35 cellular contexts compared by ENCODE assay signal in the genomic region with DNA sequence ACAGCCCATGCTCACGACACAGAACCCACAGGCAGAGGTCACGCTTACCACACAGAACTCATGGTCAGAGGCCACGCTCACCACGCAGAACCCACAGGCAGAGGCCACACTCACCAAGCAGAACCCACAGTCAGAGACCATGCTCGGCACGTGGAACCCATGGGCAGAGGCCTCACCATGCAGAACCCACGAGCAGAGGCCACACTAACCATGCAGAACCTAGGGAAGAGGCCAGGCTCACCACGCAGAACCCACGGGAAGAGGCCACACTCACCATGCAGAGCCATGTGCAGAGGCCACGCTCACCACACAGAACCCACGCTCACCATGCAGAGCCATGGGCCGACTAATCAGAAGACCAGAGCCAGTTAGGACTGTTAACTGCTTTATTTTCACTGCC.
"Had no signal": no experiment of that assay in that cellular context is flagged by ENCODE, and none has a peak within 500 bp of the region (broad histone marks: within the 10 kb centered on the region; RNA-seq: fewer than 3 reads in every experiment).

No MANE protein-coding gene starts in this region.

- DNase-seq: activated B cell treated with CpG ODN at 0.5 μM for 24 hours; activated CD4-positive, alpha-beta memory T cell treated with anti-CD3 and anti-CD28 coated beads for 36 hours; activated CD4-positive, alpha-beta T cell treated with anti-CD3 and anti-CD28 coated beads for 4 hours; activated CD4-positive, alpha-beta T cell treated with anti-CD3 and anti-CD28 coated beads, Interleukin-2, amount 10 ng/mL, durations not matched to agents 24 days and 14 days; activated CD4-positive, alpha-beta T cell treated with anti-CD3 and anti-CD28 coated beads, Interleukin-2, amount 50 U/mL, for 1 hour; activated CD4-positive, alpha-beta T cell treated with anti-CD3 and anti-CD28 coated beads, Interleukin-2, amount 50 U/mL, for 4 hours; activated CD4-positive, CD25-positive, alpha-beta regulatory T cell treated with anti-CD3 and anti-CD28 coated beads, Interleukin-2, amount 50 U/mL, for 72 hours; activated CD8-positive, alpha-beta memory T cell treated with anti-CD3 and anti-CD28 coated beads, Interleukin-2, amount 50 U/mL, for 4 hours; activated CD8-positive, alpha-beta T cell treated with anti-CD3 and anti-CD28 coated beads for 36 hours; activated effector memory CD4-positive, alpha-beta T cell treated with anti-CD3 and anti-CD28 coated beads, Interleukin-2, amount 50 U/mL, for 16 hours; activated gamma-delta T cell treated with Interleukin-2 at 50 U/mL for 16 hours; activated naive CD4-positive, alpha-beta T cell; activated naive CD4-positive, alpha-beta T cell treated with anti-CD3 and anti-CD28 coated beads for 36 hours; activated naive CD4-positive, alpha-beta T cell treated with anti-CD3 and anti-CD28 coated beads, Interleukin-2, amount 50 U/mL, for 16 hours; activated naive CD8-positive, alpha-beta T cell treated with anti-CD3 and anti-CD28 coated beads for 36 hours; activated T-cell treated with anti-CD3 and anti-CD28 coated beads for 4 hours; activated T-cell treated with anti-CD3 and anti-CD28 coated beads, Interleukin-2, amount 50 U/mL, for 1 hour; activated T-cell treated with anti-CD3 and anti-CD28 coated beads, Interleukin-2, amount 50 U/mL, for 4 hours; activated T-cell treated with anti-CD3 and anti-CD28 coated beads, Interleukin-2, amount 50 U/mL, for 72 hours; adrenal gland; amniotic stem cell; aorta; body of pancreas; brain microvascular endothelial cell; central memory CD4-positive, alpha-beta T cell; T-helper 1 cell; T-helper 2 cell; T-helper 9 cell had no signal

- H3K27ac ChIP-seq: adrenal gland, body of pancreas, brain microvascular endothelial cell, breast epithelium, VCaP had no signal

- ATAC-seq: activated CD8-positive, alpha-beta T cell treated with anti-CD3 and anti-CD28 coated beads for 36 hours; activated naive CD4-positive, alpha-beta T cell treated with anti-CD3 and anti-CD28 coated beads, Interleukin-2, amount 50 U/mL, for 72 hours; activated T-cell treated with anti-CD3 and anti-CD28 coated beads, Interleukin-2, amount 50 U/mL, for 4 hours; activated T-cell treated with anti-CD3 and anti-CD28 coated beads, Interleukin-2, amount 50 U/mL, for 72 hours; activated T-helper 17 cell treated with anti-CD3 and anti-CD28 coated beads, Interleukin-2, amount 50 U/mL, for 72 hours; body of pancreas had no signal

- H3K4me3 Mint-ChIP-seq: activated B cell treated with CpG ODN at 0.5 μM for 24 hours; activated CD4-positive, alpha-beta memory T cell treated with anti-CD3 and anti-CD28 coated beads for 36 hours; activated CD4-positive, alpha-beta T cell treated with anti-CD3 and anti-CD28 coated beads, Interleukin-2, amount 10 ng/mL, durations not matched to agents 24 days and 14 days; activated CD8-positive, alpha-beta T cell treated with anti-CD3 and anti-CD28 coated beads for 36 hours; activated naive CD4-positive, alpha-beta T cell treated with anti-CD3 and anti-CD28 coated beads for 36 hours; activated naive CD8-positive, alpha-beta T cell treated with anti-CD3 and anti-CD28 coated beads for 36 hours; activated T-cell treated with anti-CD3 and anti-CD28 coated beads, Interleukin-2, amount 50 U/mL, for 4 hours; activated T-cell treated with anti-CD3 and anti-CD28 coated beads, Interleukin-2, amount 50 U/mL, for 72 hours; activated T-helper 1 cell treated with anti-CD3 and anti-CD28 coated beads, Interleukin-12 subunit alpha, Interleukin-12 subunit beta, Interleukin-2, Interleukin-4 antibody, amounts not matched to agents 30 ng/mL and 10 ng/mL and 1 ng/mL, durations not matched to agents 14 hours and 24 hours and 36 hours; activated T-helper 17 cell treated with anti-CD3 and anti-CD28 coated beads, Interleukin-2, amount 50 U/mL, for 72 hours; T-helper 1 cell treated with Interleukin-12 subunit alpha and Interleukin-12 subunit beta and Interleukin-4 antibody, amounts not matched to agents 30 μg/mL and 1 μg/mL, for 36 hours; T-helper 2 cell treated with Interferon-gamma antibody and Interleukin-4, amounts not matched to agents 5 μg/mL and 100 μg/mL, for 36 hours had no signal

- H3K4me1 Mint-ChIP-seq: activated B cell treated with CpG ODN at 0.5 μM for 24 hours; activated CD4-positive, alpha-beta T cell treated with anti-CD3 and anti-CD28 coated beads, Interleukin-2, amount 10 ng/mL, durations not matched to agents 24 days and 14 days; activated naive CD8-positive, alpha-beta T cell treated with anti-CD3 and anti-CD28 coated beads for 36 hours; activated T-helper 17 cell treated with anti-CD3 and anti-CD28 coated beads, Interleukin-2, amount 50 U/mL, for 72 hours had no signal

- H3K27me3 Mint-ChIP-seq: activated B cell treated with CpG ODN at 0.5 μM for 24 hours; activated CD4-positive, alpha-beta memory T cell treated with anti-CD3 and anti-CD28 coated beads for 36 hours; activated CD4-positive, alpha-beta T cell treated with anti-CD3 and anti-CD28 coated beads, Interleukin-2, amount 10 ng/mL, durations not matched to agents 24 days and 14 days; activated CD8-positive, alpha-beta T cell treated with anti-CD3 and anti-CD28 coated beads for 36 hours; activated naive CD8-positive, alpha-beta T cell treated with anti-CD3 and anti-CD28 coated beads for 36 hours; activated T-helper 17 cell treated with anti-CD3 and anti-CD28 coated beads, Interleukin-2, amount 50 U/mL, for 72 hours had no signal

- H3K4me3 ChIP-seq: adrenal gland, body of pancreas, breast epithelium had no signal

- H3K27ac Mint-ChIP-seq: activated B cell treated with CpG ODN at 0.5 μM for 24 hours; activated CD4-positive, alpha-beta memory T cell treated with anti-CD3 and anti-CD28 coated beads for 36 hours; activated CD4-positive, alpha-beta T cell treated with anti-CD3 and anti-CD28 coated beads, Interleukin-2, amount 10 ng/mL, durations not matched to agents 24 days and 14 days; activated CD8-positive, alpha-beta T cell treated with anti-CD3 and anti-CD28 coated beads for 36 hours; activated naive CD4-positive, alpha-beta T cell treated with anti-CD3 and anti-CD28 coated beads for 36 hours; activated naive CD4-positive, alpha-beta T cell treated with anti-CD3 and anti-CD28 coated beads, Interleukin-2, amount 50 U/mL, for 72 hours; activated naive CD8-positive, alpha-beta T cell treated with anti-CD3 and anti-CD28 coated beads for 36 hours; activated T-cell treated with anti-CD3 and anti-CD28 coated beads, Interleukin-2, amount 50 U/mL, for 72 hours; activated T-helper 1 cell treated with anti-CD3 and anti-CD28 coated beads, Interleukin-12 subunit alpha, Interleukin-12 subunit beta, Interleukin-2, Interleukin-4 antibody, amounts not matched to agents 30 ng/mL and 10 ng/mL and 1 ng/mL, durations not matched to agents 14 hours and 24 hours and 36 hours; activated T-helper 17 cell treated with anti-CD3 and anti-CD28 coated beads, Interleukin-2, amount 50 U/mL, for 72 hours; T-helper 1 cell treated with Interleukin-12 subunit alpha and Interleukin-12 subunit beta and Interleukin-4 antibody, amounts not matched to agents 30 μg/mL and 1 μg/mL, for 36 hours; T-helper 2 cell treated with Interferon-gamma antibody and Interleukin-4, amounts not matched to agents 5 μg/mL and 100 μg/mL, for 36 hours had no signal

- H3K36me3 ChIP-seq: adrenal gland, brain microvascular endothelial cell, breast epithelium had no signal

- H3K36me3 Mint-ChIP-seq: activated CD4-positive, alpha-beta memory T cell treated with anti-CD3 and anti-CD28 coated beads for 36 hours had no signal

- H3K9me3 Mint-ChIP-seq: activated CD4-positive, alpha-beta T cell treated with anti-CD3 and anti-CD28 coated beads, Interleukin-2, amount 10 ng/mL, durations not matched to agents 24 days and 14 days; activated naive CD8-positive, alpha-beta T cell treated with anti-CD3 and anti-CD28 coated beads for 36 hours; activated T-cell treated with anti-CD3 and anti-CD28 coated beads, Interleukin-2, amount 50 U/mL, for 72 hours; activated T-helper 1 cell treated with anti-CD3 and anti-CD28 coated beads, Interleukin-12 subunit alpha, Interleukin-12 subunit beta, Interleukin-2, Interleukin-4 antibody, amounts not matched to agents 30 ng/mL and 10 ng/mL and 1 ng/mL, durations not matched to agents 14 hours and 24 hours and 36 hours; T-helper 1 cell treated with Interleukin-12 subunit alpha and Interleukin-12 subunit beta and Interleukin-4 antibody, amounts not matched to agents 30 μg/mL and 1 μg/mL, for 36 hours; T-helper 2 cell treated with Interferon-gamma antibody and Interleukin-4, amounts not matched to agents 5 μg/mL and 100 μg/mL, for 36 hours had no signal

- H3K4me1 ChIP-seq: adrenal gland, body of pancreas, breast epithelium had no signal

- H3K9me3 ChIP-seq: adrenal gland, body of pancreas had no signal

- H3K27me3 ChIP-seq: adrenal gland, body of pancreas, brain microvascular endothelial cell, breast epithelium had no signal
